15 cellular contexts compared by ENCODE assay signal in the genomic region with DNA sequence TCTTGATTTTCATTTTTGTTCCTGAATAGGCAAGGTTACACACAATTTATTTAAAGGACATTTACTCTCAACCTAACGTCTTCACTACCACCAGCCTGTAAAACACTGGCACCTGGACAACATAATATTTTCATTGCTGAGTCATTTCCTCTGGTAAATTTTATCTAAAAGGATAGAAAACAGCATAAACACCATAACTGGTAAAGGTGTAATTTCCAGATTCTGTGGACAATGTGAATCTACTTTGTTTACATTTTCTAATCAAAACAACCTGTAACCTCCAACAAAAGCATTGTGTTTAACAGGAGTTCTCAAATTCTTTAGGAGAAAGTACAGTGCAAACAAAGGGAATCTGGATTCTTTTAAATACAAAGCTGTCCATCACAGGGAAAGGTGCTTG.
DNase-seq lines count a peak whose midpoint lies in the region; ATAC-seq and TF ChIP-seq lines count a peak whose summit lies in the region.
"Had no signal": no experiment of that assay in that cellular context is flagged by ENCODE, and none has a peak within 500 bp of the region (broad histone marks: within the 10 kb centered on the region; RNA-seq: fewer than 3 reads in every experiment).

No MANE protein-coding gene starts in this region.

- BruUV-seq in mammary epithelial cell (replicated peaks; lab: Mats Ljungman, UMichigan), result TSS peak; percentile 74
- no TSS peak for BruUV-seq in Caco-2 (replicated peaks; lab: Mats Ljungman, UMichigan)

- no peak for ATAC-seq in HG03045 (IDR thresholded peaks at IDR 0.05; ENCODE audit: unreplicated experiment)
- ATAC-seq in GM19324 (IDR thresholded peaks at IDR 0.05; ENCODE audit: low FRiP score, unreplicated experiment), result no peak
- ATAC-seq: activated naive CD8-positive, alpha-beta T cell treated with anti-CD3 and anti-CD28 coated beads, Interleukin-2, amount 50 U/mL, for 24 hours had no signal

- in situ Hi-C loops in ACHN (cut with HindIII; ENCODE audit: low pct_ligation_motif_present, low pct_unique_long_range_greater_than_20kb, low sequenced_read_pairs) (no loop called here), mammary epithelial cell (cut with MboI; ENCODE audit: low sequenced_read_pairs in 2 of 2) (loop anchor here in 1 of 2 donors (25.0 kb wide), 1 partner anchor 408 kb away; no protein-coding TSS in a partner anchor)

- peaks cover 4% of the 10 kb centered on the region for H3K4me1 Mint-ChIP-seq in Caco-2 (ENCODE audit: low read depth, unreplicated experiment)

- H3K27me3 ChIP-seq in mammary epithelial cell (ENCODE audit: insufficient read depth, low read length), result no peaks in the 10 kb centered on the region
- H3K27me3 ChIP-seq in Caco-2 (replicated peaks; ENCODE audit: control insufficient read depth, insufficient read depth, low read length), result no peaks in the 10 kb centered on the region

- peak overlapping the region; percentile 100 for H3K27ac ChIP-seq in mammary epithelial cell (ENCODE audit: insufficient read depth, low read depth, low read length)
- H3K27ac ChIP-seq in substantia nigra (ENCODE audit: low read depth, low read length, poor library complexity, severe bottlenecking), result no peak overlapping the region

- H3K9me3 ChIP-seq in mammary epithelial cell (replicated peaks; ENCODE audit: insufficient read depth, low read length) (no peaks in the 10 kb centered on the region), Caco-2 (no peaks in the 10 kb centered on the region)

- peaks cover 19% of the 10 kb centered on the region for H3K27me3 Mint-ChIP-seq in Caco-2 (ENCODE audit: insufficient read depth, unreplicated experiment)

- intact Hi-C loops in mammary epithelial cell (cut with micrococcal nuclease), result loop anchor here (1.0 to 2.0 kb wide), 2 partner anchors 116 to 543 kb away; no protein-coding TSS in a partner anchor
- intact Hi-C loops in Caco-2 (cut with micrococcal nuclease; ENCODE audit: unreplicated experiment), result no loop called here

- WGBS in mammary epithelial cell (ENCODE audit: low coverage, missing lambda C conversion rate), result 0% methylated on average over 1 of the region's 1 CpG

- dilution Hi-C loops in mammary epithelial cell (cut with HindIII; ENCODE audit: low sequenced_read_pairs), result no loop called here

- H3K4me3 Mint-ChIP-seq in Caco-2 (ENCODE audit: unreplicated experiment), result no peak overlapping the region
- H3K4me3 Mint-ChIP-seq: activated CD4-positive, alpha-beta T cell treated with anti-CD3 and anti-CD28 coated beads, Interleukin-2, amount 10 ng/mL, durations not matched to agents 7 days and 5 days; activated naive CD8-positive, alpha-beta T cell treated with anti-CD3 and anti-CD28 coated beads, Interleukin-2, amount 50 U/mL, for 24 hours; neural crest cell had no signal

- peak overlapping the region; percentile 97 for H3K9ac ChIP-seq in mammary epithelial cell (ENCODE audit: insufficient read depth, low read length)

- H3K4me1 ChIP-seq in mammary epithelial cell (ENCODE audit: insufficient read depth, low read length) (peaks cover 40% of the 10 kb centered on the region), Caco-2 (no peaks in the 10 kb centered on the region)

- TF ChIP-seq CTCF in LNCaP clone FGC (IDR thresholded peaks at IDR 0.05; ENCODE audit: control insufficient read depth, extremely low read depth, insufficient read depth), result no peak
- TF ChIP-seq CTCF in mammary epithelial cell (conservative IDR thresholded peaks at IDR 0.05 in 1 of 2, IDR thresholded peaks at IDR 0.05 in 1 of 2; ENCODE audit: extremely low read depth in 1 of 2, insufficient read depth in 1 of 2, low read depth in 1 of 2, low read length in 2 of 2), result no peak
- TF ChIP-seq CTCF in Caco-2 (IDR thresholded peaks at IDR 0.05; ENCODE audit: insufficient read depth in 1 of 2, low read depth in 1 of 2, low read length in 1 of 2, severe bottlenecking in 1 of 2, unreplicated experiment in 1 of 2), result no peak

- H3K9me3 Mint-ChIP-seq in Caco-2 (ENCODE audit: unreplicated experiment), result no peaks in the 10 kb centered on the region
- H3K9me3 Mint-ChIP-seq: activated naive CD8-positive, alpha-beta T cell treated with anti-CD3 and anti-CD28 coated beads, Interleukin-2, amount 50 U/mL, for 24 hours had no signal

- CTCF ChIA-PET in mammary epithelial cell (lab: Charles Lee; ENCODE audit: low non-redundant PET), result interaction anchor here (0.8 kb wide), 1 partner anchor 319 kb away, joined by 3 read pairs; no protein-coding TSS in a partner anchor
- CTCF ChIA-PET in Caco-2 (lab: Charles Lee), result no interaction called here

- H3K36me3 ChIP-seq in mammary epithelial cell (ENCODE audit: insufficient read depth, low read length) (no peaks in the 10 kb centered on the region), Caco-2 (ENCODE audit: control insufficient read depth, insufficient read depth, low read length) (no peaks in the 10 kb centered on the region)

- DNase-seq in ACHN (peak; percentile 70), LNCaP clone FGC (ENCODE audit: low read depth) (peak; percentile 26), mammary epithelial cell (peak; percentile 83), left kidney (ENCODE audit: low read depth, low spot score) (peak; percentile 22), Caco-2 (no peak), substantia nigra (lab: John Stamatoyannopoulos, UW) (no peak)
- DNase-seq: activated CD4-positive, alpha-beta T cell treated with anti-CD3 and anti-CD28 coated beads, Interleukin-2, amount 10 ng/mL, durations not matched to agents 7 days and 5 days; activated naive CD8-positive, alpha-beta T cell treated with anti-CD3 and anti-CD28 coated beads, Interleukin-2, amount 50 U/mL, for 24 hours; C1 segment of cervical spinal cord; head of caudate nucleus; NCI-H1105; Right ventricle myocardium superior had no signal

- no peaks in the 10 kb centered on the region for H3K36me3 Mint-ChIP-seq in Caco-2 (ENCODE audit: insufficient read depth, unreplicated experiment)

- H3K27ac Mint-ChIP-seq in Caco-2 (ENCODE audit: unreplicated experiment), result no peak overlapping the region
- H3K27ac Mint-ChIP-seq: activated CD4-positive, alpha-beta T cell treated with anti-CD3 and anti-CD28 coated beads, Interleukin-2, amount 10 ng/mL, durations not matched to agents 7 days and 5 days; activated naive CD8-positive, alpha-beta T cell treated with anti-CD3 and anti-CD28 coated beads, Interleukin-2, amount 50 U/mL, for 24 hours had no signal

- H3K4me2 ChIP-seq in mammary epithelial cell (ENCODE audit: insufficient read depth, low read depth, low read length), result peak overlapping the region; percentile 80

- POLR2A ChIA-PET in Caco-2 (lab: Charles Lee), result no interaction called here

- H4K20me1 ChIP-seq in mammary epithelial cell (ENCODE audit: insufficient read depth, low read length), result no peaks in the 10 kb centered on the region

- H2AFZ ChIP-seq in mammary epithelial cell (ENCODE audit: low read depth, low read length), result no peak overlapping the region

- no peaks in the 10 kb centered on the region for H3K79me2 ChIP-seq in mammary epithelial cell (ENCODE audit: insufficient read depth, low read length)

- H3K4me3 ChIP-seq in LNCaP clone FGC (ENCODE audit: low read depth, low read length) (no peak overlapping the region), mammary epithelial cell (replicated peaks in 1 of 3; ENCODE audit: insufficient read depth in 1 of 3, low read depth in 2 of 3, low read length in 3 of 3) (peak overlapping the region in 1 of 3 experiments; percentile 27), Caco-2 (ENCODE audit: low read depth, low read length) (no peak overlapping the region)

Comparison
In these comparisons a context has a peak if more than half of its experiments do, and no peak if none do; other contexts are left out.
1. DNase-seq: peak in ACHN (single experiment), LNCaP clone FGC (single experiment), mammary epithelial cell (single experiment) and left kidney (single experiment); none in Caco-2 (0 of 2) and substantia nigra (0 of 49).